8 cellular contexts compared by ENCODE assay signal in the genomic region with DNA sequence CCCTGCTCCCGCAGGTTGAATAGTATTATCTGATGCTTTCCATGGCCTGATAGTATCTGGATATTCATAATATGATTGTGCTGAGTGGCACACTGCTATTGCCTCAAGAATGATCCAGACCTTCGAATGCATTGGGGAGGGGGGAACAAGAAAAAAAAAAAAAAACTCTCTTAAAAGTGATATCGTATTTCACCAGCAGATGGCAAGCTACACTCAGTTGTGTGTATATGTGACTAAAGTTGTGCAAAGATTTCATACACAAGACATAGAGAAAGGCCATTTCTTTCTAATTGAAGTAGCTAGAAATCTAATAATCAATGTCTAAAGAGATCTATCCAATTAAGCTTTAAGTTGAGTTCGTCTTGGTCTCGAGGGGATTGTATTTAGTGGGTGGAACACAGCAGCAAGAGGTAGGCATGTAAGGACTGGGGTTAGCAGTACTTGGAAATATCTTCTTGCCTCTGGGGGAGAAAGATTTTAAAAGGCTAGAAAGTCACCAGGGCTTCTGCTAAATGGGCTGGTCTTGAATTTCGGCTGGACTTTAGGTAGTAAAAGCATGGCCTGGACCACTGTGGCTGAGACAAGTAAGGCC. TPM values are rescaled to one million over a fixed set of nuclear protein-coding genes. Genes with fewer than 3 reads are reported as not detected.
A peak's percentile ranks its signal among the peaks of the same experiment; 100 is the strongest.
DNase-seq lines count a peak whose midpoint lies in the region; ATAC-seq, FAIRE-seq and TF ChIP-seq lines count a peak whose summit lies in the region.

No MANE protein-coding gene starts in this region.

- H3K4me3 ChIP-seq in GM12878 (no peak overlapping the region), kidney epithelial cell (ENCODE audit: low read depth, low read length) (no peak overlapping the region)

- peak; percentile 78 for ATAC-seq in GM12878
- ATAC-seq in stimulated activated memory B cell treated with anti-CD40 and anti-IgM and Interleukin-4, amounts not matched to agents 10 μg/mL and 1 μg/mL and 100 μg/mL, for 72 hours = no peak
- no peak for ATAC-seq in HG02981 (IDR thresholded peaks at IDR 0.05; ENCODE audit: unreplicated experiment)

- H3K4me1 ChIP-seq in GM12878 (ENCODE audit: control insufficient read depth, insufficient read depth, low read length) = no peaks in the 10 kb centered on the region

- RAD21 ChIA-PET in GM12878 (lab: Charles Lee; ENCODE audit: unreplicated experiment) = interaction anchor here (0.6 to 3.3 kb wide), 20 partner anchors 12 to 469 kb away, joined by 3 to 24 read pairs (median 5); partner anchors contain the start of genes EPDR1 and SFRP4

- no peak overlapping the region for H2AFZ ChIP-seq in GM12878 (ENCODE audit: control insufficient read depth, low read depth, low read length)

- H4K20me1 ChIP-seq in GM12878 (ENCODE audit: control insufficient read depth, insufficient read depth) = no peaks in the 10 kb centered on the region

- no peaks in the 10 kb centered on the region for H3K79me2 ChIP-seq in GM12878 (ENCODE audit: control insufficient read depth, insufficient read depth, low read length)

- no peaks in the 10 kb centered on the region for H3K4me1 Mint-ChIP-seq in stimulated activated memory B cell treated with anti-CD40 and anti-IgM and Interleukin-4, amounts not matched to agents 10 μg/mL and 1 μg/mL and 100 μg/mL, for 72 hours

- FAIRE-seq in GM12878 (lab: Jason Lieb, UNC) = peak; percentile 92

- in situ Hi-C loops in GM12878 (cut with MboI) = loop anchor here (5.0 kb wide), 1 partner anchor 321 kb away; no protein-coding TSS in a partner anchor

- H3K27me3 Mint-ChIP-seq in stimulated activated memory B cell treated with anti-CD40 and anti-IgM and Interleukin-4, amounts not matched to agents 10 μg/mL and 1 μg/mL and 100 μg/mL, for 72 hours = no peaks in the 10 kb centered on the region

- TF ChIP-seq CTCF in GM12878 (IDR thresholded peaks at IDR 0.05 in 2 of 3, conservative IDR thresholded peaks at IDR 0.05 in 1 of 3; ENCODE audit: control insufficient read depth in 2 of 3, extremely low read depth in 1 of 3, insufficient read depth in 1 of 3, low read depth in 3 of 3, low read length in 3 of 3) = peak; percentile 47 to 59 (median 50); a peak in 5 of 6 replicates
- peak; percentile 54 for TF ChIP-seq CTCF in kidney epithelial cell (IDR thresholded peaks at IDR 0.05; ENCODE audit: insufficient read depth, low read length, poor library complexity, severe bottlenecking)

- H3K4me2 ChIP-seq in GM12878 (ENCODE audit: control insufficient read depth, insufficient read depth) = no peak overlapping the region

- H3K36me3 ChIP-seq in GM12878 (ENCODE audit: control insufficient read depth in 2 of 2, insufficient read depth in 2 of 2, low read length in 1 of 2) (no peaks in the 10 kb centered on the region), kidney epithelial cell (ENCODE audit: control insufficient read depth, insufficient read depth, low read length) (no peaks in the 10 kb centered on the region)

- no TSS peak for BruUV-seq in GM12878 (replicated peaks; lab: Mats Ljungman, UMichigan)

- DNase-seq in DMS79 treated with DMSO at 0.1 percent for 48 hours (lab: John Stamatoyannopoulos, UW) = peak; percentile 1
- no peak for DNase-seq in DMS79 (lab: John Stamatoyannopoulos, UW)
- peak; percentile 55 for DNase-seq in NCI-H1105 treated with DMSO at 0.1 percent for 48 hours (lab: John Stamatoyannopoulos, UW)
- no peak for DNase-seq in GM12878 (ENCODE audit: low read depth, low spot score)
- DNase-seq in kidney epithelial cell (ENCODE audit: low read depth) = no peak
- DNase-seq in activated gamma-delta T cell (lab: John Stamatoyannopoulos, UW) = no peak

- H3K27me3 ChIP-seq in GM12878 (replicated peaks in 1 of 2; ENCODE audit: control insufficient read depth in 2 of 2, insufficient read depth in 2 of 2, low read length in 1 of 2) = peaks cover 0 to 2% of the 10 kb centered on the region in 2 experiments; a peak in 1 of 4 replicates
- H3K27me3 ChIP-seq in kidney epithelial cell (ENCODE audit: control insufficient read depth, insufficient read depth, low read length) = no peaks in the 10 kb centered on the region

- H3K36me3 Mint-ChIP-seq in stimulated activated memory B cell treated with anti-CD40 and anti-IgM and Interleukin-4, amounts not matched to agents 10 μg/mL and 1 μg/mL and 100 μg/mL, for 72 hours = no peaks in the 10 kb centered on the region

- POLR2A ChIA-PET in GM12878 (lab: Charles Lee) = no interaction called here

- CTCF ChIA-PET in GM12878 (lab: Yijun Ruan, JAX) = interaction anchor here (0.6 to 4.2 kb wide), 53 partner anchors 8 to 473 kb away, joined by 3 to 39 read pairs (median 5); partner anchors contain the start of genes EPDR1, GPR141 and SFRP4

- no peak overlapping the region for H3K9ac ChIP-seq in GM12878 (ENCODE audit: control insufficient read depth, insufficient read depth, low read length)

- no peak for TF ChIP-seq POLR2A in GM12878 (IDR thresholded peaks at IDR 0.05; ENCODE audit: low read depth, low read length)

- intact Hi-C loops in GM12878 (cut with micrococcal nuclease; ENCODE audit: unreplicated experiment) = loop anchor here (1.0 to 5.0 kb wide), 4 partner anchors 206 to 434 kb away; no protein-coding TSS in a partner anchor

- SMC1A ChIA-PET in GM12878 (lab: Charles Lee; ENCODE audit: uncharacterized antibody, unreplicated experiment) = interaction anchor here (0.6 to 9.5 kb wide), 33 partner anchors 8 to 466 kb away, joined by 3 to 82 read pairs (median 4); partner anchors contain the start of genes EPDR1 and SFRP4

- H3K9me3 Mint-ChIP-seq in stimulated activated memory B cell treated with anti-CD40 and anti-IgM and Interleukin-4, amounts not matched to agents 10 μg/mL and 1 μg/mL and 100 μg/mL, for 72 hours = no peaks in the 10 kb centered on the region

- no peaks in the 10 kb centered on the region for H3K9me3 ChIP-seq in GM12878 (replicated peaks; ENCODE audit: control insufficient read depth, insufficient read depth, low read length)

- TF ChIP-seq RAD21 in GM12878 (IDR thresholded peaks at IDR 0.05; ENCODE audit: insufficient read depth, low read depth, low read length) = peak; percentile 64

- no peak overlapping the region for H3K4me3 Mint-ChIP-seq in stimulated activated memory B cell treated with anti-CD40 and anti-IgM and Interleukin-4, amounts not matched to agents 10 μg/mL and 1 μg/mL and 100 μg/mL, for 72 hours

- no peak for TF ChIP-seq EP300 in GM12878 (IDR thresholded peaks at IDR 0.05; ENCODE audit: borderline replicate concordance in 1 of 2, control insufficient read depth in 1 of 2, low read depth in 2 of 2, low read length in 2 of 2)

- 6% methylated on average over 6 of the region's 6 CpGs for WGBS in GM12878 (ENCODE audit: insufficient coverage, insufficient replicate concordance, low lambda C conversion rate, missing lambda C conversion rate)

- no peak overlapping the region for H3K27ac ChIP-seq in GM12878 (ENCODE audit: control insufficient read depth, insufficient read depth)

- no peak overlapping the region for H3K27ac Mint-ChIP-seq in stimulated activated memory B cell treated with anti-CD40 and anti-IgM and Interleukin-4, amounts not matched to agents 10 μg/mL and 1 μg/mL and 100 μg/mL, for 72 hours

RNA-seq across cellular contexts. Expression of gene SFRP4, which starts 15.3 kb away (rescaled TPM):
- total RNA-seq in GM12878 (2013; cell fraction: nucleolus; rRNA removed) = not detected in 2 replicates
- total RNA-seq in GM12878 (2014; rRNA removed) = not detected in 2 replicates
- not detected in 2 replicates for total RNA-seq in GM12878 (2014; rRNA removed; fragmentation: Illumina TruSeq; extraction: Trizol)
- total RNA-seq in GM12878 (2021) = 0.24 TPM in 1 of 2 replicates, not detected in the other
- polyA plus RNA-seq in GM12878 (2011; ENCODE audit: low read depth) = not detected
- polyA plus RNA-seq in GM12878 (2011; rRNA removed) = 0.14 and 0.20 TPM in 2 replicates
- 0.06 and 0.08 TPM in 2 replicates for polyA plus RNA-seq in GM12878 (2011; cell fraction: cytosol; rRNA removed)
- polyA plus RNA-seq in GM12878 (2011; cell fraction: nucleus; rRNA removed) = 0.07 and 0.13 TPM in 2 replicates
- 0.04 and 0.08 TPM in 2 replicates for polyA plus RNA-seq in GM12878 (2012)
- not detected in 2 replicates for polyA plus RNA-seq in GM12878 (2014; fragmentation: Illumina TruSeq; extraction: Trizol)
- polyA plus RNA-seq in GM12878 (2014; fragmentation: Nextera tagmentation; extraction: Ambion mirVana) = under 1 TPM in 1 of 2 experiments, not detected in 1; 0.02 TPM
- polyA plus RNA-seq in GM12878 (2014; rRNA removed) = 0.03 and 0.15 TPM in 2 replicates
- not detected for polyA plus RNA-seq in GM12878 (2016; fragmentation: Nextera tagmentation; extraction: Ambion mirVana)
- 0.10 and 0.29 TPM in 2 replicates for polyA minus RNA-seq in GM12878 (2011; rRNA and poly(A)+ RNA removed)
- polyA minus RNA-seq in GM12878 (2011; cell fraction: cytosol; rRNA and poly(A)+ RNA removed) = not detected in 2 replicates
- polyA minus RNA-seq in GM12878 (2011; cell fraction: nucleus; rRNA and poly(A)+ RNA removed) = 0.24 TPM in 1 of 2 replicates, not detected in the other
- 0.21 TPM in 1 of 2 replicates, not detected in the other for total RNA-seq in kidney epithelial cell

RNA-seq across cellular contexts. Expression of gene EPDR1, which starts 19.1 kb away (rescaled TPM):
- total RNA-seq in GM12878 (2013; cell fraction: nucleolus; rRNA removed) = 5.9 and 7.4 TPM in 2 replicates
- total RNA-seq in GM12878 (2014; rRNA removed) (4.2 and 5.5 TPM in 2 replicates), GM12878 (2014; rRNA removed; fragmentation: Illumina TruSeq; extraction: Trizol) (2.9 and 3.1 TPM in 2 replicates), GM12878 (2021) (4.5 and 5.5 TPM in 2 replicates), kidney epithelial cell (26.4 and 44.1 TPM in 2 replicates)
- 1.1 TPM for polyA plus RNA-seq in GM12878 (2011; ENCODE audit: low read depth)
- polyA plus RNA-seq in GM12878 (2011; rRNA removed) (18.8 and 21.4 TPM in 2 replicates), GM12878 (2014; fragmentation: Illumina TruSeq; extraction: Trizol) (3.6 and 4.4 TPM in 2 replicates), GM12878 (2014; fragmentation: Nextera tagmentation; extraction: Ambion mirVana) (1 to 10 TPM; 1.2 to 2.2 TPM), GM12878 (2014; rRNA removed) (4.2 and 4.9 TPM in 2 replicates), GM12878 (2016; fragmentation: Nextera tagmentation; extraction: Ambion mirVana) (1 to 10 TPM; 5.4 to 6.7 TPM)
- 15.4 and 15.9 TPM in 2 replicates for polyA plus RNA-seq in GM12878 (2011; cell fraction: cytosol; rRNA removed)
- polyA plus RNA-seq in GM12878 (2011; cell fraction: nucleus; rRNA removed) = 8.1 and 8.7 TPM in 2 replicates
- 0.95 and 3.3 TPM in 2 replicates for polyA plus RNA-seq in GM12878 (2012)
- 9.5 and 10.3 TPM in 2 replicates for polyA minus RNA-seq in GM12878 (2011; rRNA and poly(A)+ RNA removed)
- polyA minus RNA-seq in GM12878 (2011; cell fraction: cytosol; rRNA and poly(A)+ RNA removed) = 5.5 and 7.6 TPM in 2 replicates
- 11.5 and 17.2 TPM in 2 replicates for polyA minus RNA-seq in GM12878 (2011; cell fraction: nucleus; rRNA and poly(A)+ RNA removed)

RNA-seq across cellular contexts. Expression of gene NME8, which starts 52.9 kb away (rescaled TPM):
- total RNA-seq in GM12878 (2013; cell fraction: nucleolus; rRNA removed) = 0.52 and 0.61 TPM in 2 replicates
- total RNA-seq in GM12878 (2014; rRNA removed) = 0.17 and 0.60 TPM in 2 replicates
- total RNA-seq in GM12878 (2014; rRNA removed; fragmentation: Illumina TruSeq; extraction: Trizol) = 0.32 and 0.54 TPM in 2 replicates
- 0.51 TPM in 1 of 2 replicates, not detected in the other for total RNA-seq in GM12878 (2021)
- polyA plus RNA-seq in GM12878 (2011; ENCODE audit: low read depth) = 0.21 TPM
- polyA plus RNA-seq in GM12878 (2011; rRNA removed) = 3.5 and 5.5 TPM in 2 replicates
- 0.55 and 0.58 TPM in 2 replicates for polyA plus RNA-seq in GM12878 (2011; cell fraction: cytosol; rRNA removed)
- polyA plus RNA-seq in GM12878 (2011; cell fraction: nucleus; rRNA removed) = 4.8 and 5.3 TPM in 2 replicates
- polyA plus RNA-seq in GM12878 (2012) = 2.3 and 2.8 TPM in 2 replicates
- polyA plus RNA-seq in GM12878 (2014; fragmentation: Illumina TruSeq; extraction: Trizol) = 0.30 and 0.62 TPM in 2 replicates
- under 1 TPM; 0.51 to 0.69 TPM for polyA plus RNA-seq in GM12878 (2014; fragmentation: Nextera tagmentation; extraction: Ambion mirVana)
- polyA plus RNA-seq in GM12878 (2014; rRNA removed) = 0.03 and 0.58 TPM in 2 replicates
- not detected for polyA plus RNA-seq in GM12878 (2016; fragmentation: Nextera tagmentation; extraction: Ambion mirVana)
- 0.21 and 0.29 TPM in 2 replicates for polyA minus RNA-seq in GM12878 (2011; rRNA and poly(A)+ RNA removed)
- polyA minus RNA-seq in GM12878 (2011; cell fraction: cytosol; rRNA and poly(A)+ RNA removed) = not detected in 2 replicates
- 0.24 and 0.48 TPM in 2 replicates for polyA minus RNA-seq in GM12878 (2011; cell fraction: nucleus; rRNA and poly(A)+ RNA removed)
- total RNA-seq in kidney epithelial cell = not detected in 2 replicates

Comparison
In these comparisons a context has a peak if more than half of its experiments do, and no peak if none do; other contexts are left out.
1. DNase-seq: peak in DMS79 treated with DMSO at 0.1 percent for 48 hours (single experiment) and NCI-H1105 treated with DMSO at 0.1 percent for 48 hours (single experiment); none in DMS79 (single experiment), GM12878 (single experiment), kidney epithelial cell (single experiment) and activated gamma-delta T cell (single experiment).